25 cellular contexts compared by ENCODE assay signal in genomic region chr1:232393010-232393833, GRCh38.
DNase-seq lines count a peak whose midpoint lies in the region; FAIRE-seq and TF ChIP-seq lines count a peak whose summit lies in the region.
"Had no signal": no experiment of that assay in that cellular context is flagged by ENCODE, and none has a peak within 500 bp of the region (broad histone marks: within the 10 kb centered on the region; RNA-seq: fewer than 3 reads in every experiment).

No MANE protein-coding gene starts in this region.

- H3K27me3 ChIP-seq in Karpas-422 (ENCODE audit: low read length), result no peaks in the 10 kb centered on the region
- H3K27me3 ChIP-seq: pancreas, sigmoid colon had no signal

- H3K4me3 ChIP-seq in Karpas-422 (ENCODE audit: low read length) (no peak overlapping the region), kidney (ENCODE audit: low read length in 2 of 2) (no peak overlapping the region)
- H3K4me3 ChIP-seq: coronary artery, pancreas, sigmoid colon had no signal

- no peaks in the 10 kb centered on the region for H3K4me1 ChIP-seq in Karpas-422 (ENCODE audit: low read length)
- H3K4me1 ChIP-seq in kidney (ENCODE audit: control insufficient read depth in 1 of 2, insufficient read depth in 1 of 2, low read depth in 1 of 2, low read length in 2 of 2), result no peaks in the 10 kb centered on the region
- H3K4me1 ChIP-seq: pancreas had no signal

- DNase-seq in AG20443 (ENCODE audit: low spot score) (peak; percentile 23), M059J (ENCODE audit: low read depth) (peak; percentile 76), dermis blood vessel endothelial cell (peak; percentile 5), mesothelial cell of epicardium (ENCODE audit: low spot score in 2 of 2, unreplicated experiment in 2 of 2) (no peak), activated gamma-delta T cell (lab: John Stamatoyannopoulos, UW) (no peak), Karpas-422 (no peak), NCI-H146 (lab: John Stamatoyannopoulos, UW) (no peak), kidney (no peak)
- DNase-seq: activated CD4-positive, alpha-beta T cell treated with anti-CD3 and anti-CD28 coated beads, Interleukin-2, amount 10 ng/mL, durations not matched to agents 7 days and 5 days; CD4-positive, CD25-positive, alpha-beta regulatory T cell; foreskin fibroblast; hippocampal formation; naive B cell; NCI-H1417; NCI-H774; pancreas; SHP77; sigmoid colon; T-helper 1 cell had no signal

- H3K27ac ChIP-seq in Karpas-422 (ENCODE audit: low read length), result no peak overlapping the region
- H3K27ac ChIP-seq in kidney (ENCODE audit: low read depth in 2 of 2, low read length in 2 of 2), result no peak overlapping the region
- H3K27ac ChIP-seq: coronary artery, pancreas, sigmoid colon had no signal

- H3K9ac ChIP-seq in Karpas-422 (ENCODE audit: low read length), result no peak overlapping the region
- no peak overlapping the region for H3K9ac ChIP-seq in kidney (ENCODE audit: low read length in 2 of 2)

- FAIRE-seq in kidney (lab: Jason Lieb, UNC), result no peak
- FAIRE-seq: GM12892, islet of Langerhans, pancreas had no signal

- H3K36me3 Mint-ChIP-seq in mesothelial cell of epicardium, result peaks cover 17% of the 10 kb centered on the region
- H3K36me3 Mint-ChIP-seq: CD4-positive, CD25-positive, alpha-beta regulatory T cell; naive B cell had no signal

- H3K36me3 ChIP-seq in Karpas-422 (ENCODE audit: insufficient read depth, low read length) (no peaks in the 10 kb centered on the region), kidney (ENCODE audit: control insufficient read depth in 1 of 2, insufficient read depth in 2 of 2, low read length in 2 of 2) (no peaks in the 10 kb centered on the region)
- H3K36me3 ChIP-seq: pancreas had no signal

- H3K79me2 ChIP-seq in Karpas-422 (ENCODE audit: low read length), result no peaks in the 10 kb centered on the region

- H3K27ac Mint-ChIP-seq in mesothelial cell of epicardium, result peak overlapping the region; percentile 43
- H3K27ac Mint-ChIP-seq: activated CD4-positive, alpha-beta T cell treated with anti-CD3 and anti-CD28 coated beads, Interleukin-2, amount 10 ng/mL, durations not matched to agents 7 days and 5 days; activated T-helper 17 cell treated with anti-CD3 and anti-CD28 coated beads, Interleukin-2, amount 50 U/mL, for 72 hours; brain; CD4-positive, CD25-positive, alpha-beta regulatory T cell; stimulated activated effector memory CD8-positive, alpha-beta T cell treated with anti-CD3 and anti-CD28 coated beads, Interleukin-12 subunit alpha, Interleukin-12 subunit beta, amount 100 ng/mL, for 72 hours had no signal

- H3K4me1 Mint-ChIP-seq in mesothelial cell of epicardium, result peaks cover 27% of the 10 kb centered on the region
- H3K4me1 Mint-ChIP-seq: activated CD4-positive, alpha-beta T cell treated with anti-CD3 and anti-CD28 coated beads, Interleukin-2, amount 10 ng/mL, durations not matched to agents 7 days and 5 days; activated T-helper 17 cell treated with anti-CD3 and anti-CD28 coated beads, Interleukin-2, amount 50 U/mL, for 72 hours; CD4-positive, CD25-positive, alpha-beta regulatory T cell; naive B cell; stimulated activated effector memory CD8-positive, alpha-beta T cell treated with anti-CD3 and anti-CD28 coated beads, Interleukin-12 subunit alpha, Interleukin-12 subunit beta, amount 100 ng/mL, for 72 hours had no signal

- H3K9me3 ChIP-seq in Karpas-422 (ENCODE audit: low read length), result no peaks in the 10 kb centered on the region
- no peaks in the 10 kb centered on the region for H3K9me3 ChIP-seq in kidney (ENCODE audit: control insufficient read depth in 1 of 2, low read length in 2 of 2)
- H3K9me3 ChIP-seq: pancreas, sigmoid colon had no signal

- no peak overlapping the region for H3K4me3 Mint-ChIP-seq in mesothelial cell of epicardium
- H3K4me3 Mint-ChIP-seq: activated CD4-positive, alpha-beta T cell treated with anti-CD3 and anti-CD28 coated beads, Interleukin-2, amount 10 ng/mL, durations not matched to agents 7 days and 5 days; activated T-helper 17 cell treated with anti-CD3 and anti-CD28 coated beads, Interleukin-2, amount 50 U/mL, for 72 hours; brain; CD4-positive, CD25-positive, alpha-beta regulatory T cell; naive B cell; stimulated activated effector memory CD8-positive, alpha-beta T cell treated with anti-CD3 and anti-CD28 coated beads, Interleukin-12 subunit alpha, Interleukin-12 subunit beta, amount 100 ng/mL, for 72 hours had no signal

- H3K27me3 Mint-ChIP-seq in mesothelial cell of epicardium (ENCODE audit: low read depth), result no peaks in the 10 kb centered on the region
- H3K27me3 Mint-ChIP-seq: activated T-helper 17 cell treated with anti-CD3 and anti-CD28 coated beads, Interleukin-2, amount 50 U/mL, for 72 hours; CD4-positive, CD25-positive, alpha-beta regulatory T cell; naive B cell had no signal

- intact Hi-C loops in kidney (cut with DNase I), result no loop called here

- TF ChIP-seq CTCF in mesothelial cell of epicardium (IDR thresholded peaks at IDR 0.05; ENCODE audit: unreplicated experiment) (no peak), kidney (IDR thresholded peaks at IDR 0.05; ENCODE audit: borderline replicate concordance, extremely low read depth, insufficient read depth) (no peak)

- H3K9me2 ChIP-seq in Karpas-422 (replicated peaks; ENCODE audit: insufficient read depth, low read length), result no peaks in the 10 kb centered on the region

- H4K20me1 ChIP-seq in Karpas-422 (ENCODE audit: insufficient read depth, low read depth, low read length), result no peaks in the 10 kb centered on the region

- H2AFZ ChIP-seq in Karpas-422 (ENCODE audit: low read length), result no peak overlapping the region

- no peaks in the 10 kb centered on the region for H3K9me3 Mint-ChIP-seq in mesothelial cell of epicardium
- H3K9me3 Mint-ChIP-seq: activated CD4-positive, alpha-beta T cell treated with anti-CD3 and anti-CD28 coated beads, Interleukin-2, amount 10 ng/mL, durations not matched to agents 7 days and 5 days; activated T-helper 17 cell treated with anti-CD3 and anti-CD28 coated beads, Interleukin-2, amount 50 U/mL, for 72 hours; naive B cell; stimulated activated effector memory CD8-positive, alpha-beta T cell treated with anti-CD3 and anti-CD28 coated beads, Interleukin-12 subunit alpha, Interleukin-12 subunit beta, amount 100 ng/mL, for 72 hours had no signal

- no peak overlapping the region for H3K4me2 ChIP-seq in Karpas-422 (ENCODE audit: low read depth, low read length, poor library complexity, severe bottlenecking)

Comparison
In these comparisons a context has a peak if more than half of its experiments do, and no peak if none do; other contexts are left out.
1. DNase-seq: peak in AG20443 (single experiment), M059J (single experiment) and dermis blood vessel endothelial cell (single experiment); none in mesothelial cell of epicardium (0 of 2), activated gamma-delta T cell (single experiment), Karpas-422 (single experiment), NCI-H146 (single experiment) and kidney (single experiment).